9 cellular contexts compared by ENCODE assay signal in genomic region chr15:52262364-52262763, GRCh38. TPM values are rescaled to one million over a fixed set of nuclear protein-coding genes. Genes with fewer than 3 reads are reported as not detected.
DNase-seq lines count a peak whose midpoint lies in the region; ATAC-seq and TF ChIP-seq lines count a peak whose summit lies in the region.
"Had no signal": no experiment of that assay in that cellular context is flagged by ENCODE, and none has a peak within 500 bp of the region (broad histone marks: within the 10 kb centered on the region; RNA-seq: fewer than 3 reads in every experiment).

No MANE protein-coding gene starts in this region.

- TF ChIP-seq CTCF in astrocyte of the spinal cord (IDR thresholded peaks at IDR 0.05; ENCODE audit: low read depth, low read length): no peak
- no peak for TF ChIP-seq CTCF in transverse colon (IDR thresholded peaks at IDR 0.05)

- H3K4me3 ChIP-seq in astrocyte of the spinal cord (ENCODE audit: low read depth, low read length) (no peak overlapping the region), transverse colon (no peak overlapping the region)

- H3K9me3 ChIP-seq in transverse colon: no peaks in the 10 kb centered on the region
- H3K9me3 ChIP-seq: neutrophil had no signal

- TF ChIP-seq EP300 in transverse colon (IDR thresholded peaks at IDR 0.05; ENCODE audit: low read depth): no peak

- DNase-seq in activated naive CD4-positive, alpha-beta T cell treated with anti-CD3 and anti-CD28 coated beads, Interleukin-2, amount 10 ng/mL, durations not matched to agents 7 days and 5 days: no peak
- DNase-seq in activated naive CD4-positive, alpha-beta T cell treated with Interleukin-2 at 50 U/mL for 16 hours: no peak
- peak; percentile 8 for DNase-seq in astrocyte of the spinal cord (ENCODE audit: low read depth, low spot score)
- DNase-seq in lung microvascular endothelial cell (ENCODE audit: low read depth in 2 of 2): peak; percentile 17 to 38
- no peak for DNase-seq in transverse colon
- DNase-seq in SW 1271 (lab: John Stamatoyannopoulos, UW): no peak

- peak overlapping the region; percentile 14 to 75 (median 24) for H3K27ac ChIP-seq in transverse colon
- H3K27ac ChIP-seq: neutrophil had no signal

- no peak for TF ChIP-seq POLR2A in transverse colon (IDR thresholded peaks at IDR 0.05)

- 71 to 76% methylated on average over 4 to 5 of the region's 5 CpGs for WGBS in transverse colon (ENCODE audit: low coverage in 1 of 2), 2 donors

- in situ Hi-C loops in astrocyte of the spinal cord (cut with HindIII; ENCODE audit: low sequenced_read_pairs): no loop called here
- in situ Hi-C loops in transverse colon (cut with MboI; ENCODE audit: low pct_ligation_motif_present in 1 of 4, low pct_unique_long_range_greater_than_20kb in 1 of 4, low sequenced_read_pairs in 3 of 4): loop anchor here in 2 of 4 donors (25.0 kb wide), 2 partner anchors 325 to 475 kb away; no protein-coding TSS in a partner anchor

- peaks cover 0 to 3% (median 0%) of the 10 kb centered on the region in 4 donors for H3K36me3 ChIP-seq in transverse colon
- H3K36me3 ChIP-seq: neutrophil had no signal

- H3K4me3 Mint-ChIP-seq in activated naive CD4-positive, alpha-beta T cell treated with anti-CD3 and anti-CD28 coated beads, Interleukin-2, amount 10 ng/mL, durations not matched to agents 7 days and 5 days: peak overlapping the region; percentile 36

- ATAC-seq in GM19035 (IDR thresholded peaks at IDR 0.05; ENCODE audit: unreplicated experiment) (no peak), HG03175 (IDR thresholded peaks at IDR 0.05; ENCODE audit: unreplicated experiment) (no peak)

- no peaks in the 10 kb centered on the region for H3K9me3 Mint-ChIP-seq in activated naive CD4-positive, alpha-beta T cell treated with anti-CD3 and anti-CD28 coated beads, Interleukin-2, amount 10 ng/mL, durations not matched to agents 7 days and 5 days

- H3K27me3 ChIP-seq in transverse colon: no peaks in the 10 kb centered on the region
- H3K27me3 ChIP-seq: neutrophil had no signal

- peaks cover 0 to 12% (median 3%) of the 10 kb centered on the region in 4 donors for H3K4me1 ChIP-seq in transverse colon

- H3K27me3 Mint-ChIP-seq in activated naive CD4-positive, alpha-beta T cell treated with anti-CD3 and anti-CD28 coated beads, Interleukin-2, amount 10 ng/mL, durations not matched to agents 7 days and 5 days: no peaks in the 10 kb centered on the region

- H3K4me1 Mint-ChIP-seq in activated naive CD4-positive, alpha-beta T cell treated with anti-CD3 and anti-CD28 coated beads, Interleukin-2, amount 10 ng/mL, durations not matched to agents 7 days and 5 days: peaks cover 61% of the 10 kb centered on the region

- peaks cover 15% of the 10 kb centered on the region for H3K36me3 Mint-ChIP-seq in activated naive CD4-positive, alpha-beta T cell treated with anti-CD3 and anti-CD28 coated beads, Interleukin-2, amount 10 ng/mL, durations not matched to agents 7 days and 5 days

- CTCF ChIA-PET in activated naive CD4-positive, alpha-beta T cell treated with anti-CD3 and anti-CD28 coated beads, Interleukin-2, amount 10 ng/mL, durations not matched to agents 7 days and 5 days (lab: Charles Lee): interaction anchor here (0.6 to 2.7 kb wide), 13 partner anchors 10 to 472 kb away, joined by 3 to 14 read pairs (median 5); partner anchors contain the start of gene MYO5C

- intact Hi-C loops in transverse colon (cut with DNase I; ENCODE audit: low total_unique reads): loop anchor here (5.0 kb wide), 1 partner anchor 470 kb away; no protein-coding TSS in a partner anchor

- peak overlapping the region; percentile 94 for H3K27ac Mint-ChIP-seq in activated naive CD4-positive, alpha-beta T cell treated with anti-CD3 and anti-CD28 coated beads, Interleukin-2, amount 10 ng/mL, durations not matched to agents 7 days and 5 days

RNA-seq across cellular contexts. Expression of gene MYO5C, which starts 33.2 kb away (rescaled TPM):
- total RNA-seq in lung microvascular endothelial cell (7.4 and 8.5 TPM in 2 replicates), transverse colon (100 to 1,000 TPM in 1 of 4 donors, 10 to 100 TPM in 3; 56.1 to 151 (median 84.5) TPM)

Comparison
In these comparisons a context has a peak if more than half of its experiments do, and no peak if none do; other contexts are left out.
1. DNase-seq: peak in astrocyte of the spinal cord (single experiment) and lung microvascular endothelial cell (2 of 2); none in activated naive CD4-positive, alpha-beta T cell treated with anti-CD3 and anti-CD28 coated beads, Interleukin-2, amount 10 ng/mL, durations not matched to agents 7 days and 5 days (single experiment), activated naive CD4-positive, alpha-beta T cell treated with Interleukin-2 at 50 U/mL for 16 hours (single experiment), transverse colon (single experiment) and SW 1271 (0 of 2).